ENCODE assay signal across 22 cellular contexts in the genomic region with DNA sequence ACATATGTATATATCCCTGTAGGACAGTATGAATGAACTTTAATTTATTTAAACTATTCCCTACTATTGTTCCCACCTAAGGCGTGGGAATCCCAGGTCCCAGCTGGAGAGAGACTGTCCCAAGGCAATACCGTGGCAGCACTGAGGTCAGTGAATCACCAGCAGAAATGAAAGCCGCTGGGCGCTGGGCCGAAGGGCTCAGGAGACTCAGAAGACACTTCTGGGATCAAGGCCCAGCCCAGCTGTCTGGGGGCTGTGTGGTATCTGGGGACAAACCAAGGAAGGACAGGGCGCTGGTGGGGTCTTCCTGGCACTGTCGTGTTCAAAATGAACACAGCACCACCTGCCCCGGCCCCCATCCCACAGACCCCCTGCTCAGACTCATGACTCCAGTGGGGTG. TPM values are rescaled to one million over a fixed set of nuclear protein-coding genes. Genes with fewer than 3 reads are reported as not detected.
DNase-seq lines count a peak whose midpoint lies in the region; ATAC-seq, FAIRE-seq and TF ChIP-seq lines count a peak whose summit lies in the region.
"Had no signal": no experiment of that assay in that cellular context is flagged by ENCODE, and none has a peak within 500 bp of the region (broad histone marks: within the 10 kb centered on the region; RNA-seq: fewer than 3 reads in every experiment).

No MANE protein-coding gene starts in this region.

- no peaks in the 10 kb centered on the region for H3K23me2 ChIP-seq in H1 (ENCODE audit: low read depth, low read length)

- H3K18ac ChIP-seq in H1 (ENCODE audit: extremely low read depth, low read length) = no peak overlapping the region

- no peak for FAIRE-seq in H1 (lab: Jason Lieb, UNC)
- FAIRE-seq: endometrium, islet of Langerhans, urothelium cell line had no signal

- DNase-seq in EL (peak; percentile 84), M059J (ENCODE audit: low read depth) (peak; percentile 95), H1 (ENCODE audit: low read depth in 1 of 2, low spot score in 2 of 2) (no peak), psoas muscle (peak in 1 of 2 donors; percentile 27), cerebellar nuclear complex (lab: John Stamatoyannopoulos, UW) (no peak), NCI-H345 treated with DMSO at 0.1 percent for 48 hours (lab: John Stamatoyannopoulos, UW; ENCODE audit: unreplicated experiment) (no peak), NCI-H2029 treated with DMSO at 0.1 percent for 48 hours (lab: John Stamatoyannopoulos, UW) (no peak)
- DNase-seq: activated naive CD4-positive, alpha-beta T cell treated with anti-CD3 and anti-CD28 coated beads, Interleukin-2, amount 50 U/mL, for 16 hours; CD4-positive, CD25-positive, alpha-beta regulatory T cell; central memory CD4-positive, alpha-beta T cell; KG1; midbrain; NCI-H1436 treated with DMSO at 0.1 percent for 48 hours; NCI-H510A; nucleus accumbens; PC-9; spleen; stimulated activated naive CD4-positive, alpha-beta T cell; T-helper 1 cell had no signal

- H2BK12ac ChIP-seq in H1 (ENCODE audit: low read depth, low read length) = no peak overlapping the region

- peak; percentile 25 to 67 (median 44) for ATAC-seq in psoas muscle

- H3K9ac ChIP-seq in H1 (replicated peaks in 1 of 4; ENCODE audit: extremely low read depth in 1 of 4, low read depth in 3 of 4, low read length in 3 of 4) = no peak overlapping the region

- H3K27me3 ChIP-seq in H1 (replicated peaks in 1 of 4; ENCODE audit: control insufficient read depth in 3 of 4, extremely low read depth in 1 of 4, insufficient read depth in 3 of 4, low read length in 3 of 4) (no peaks in the 10 kb centered on the region), psoas muscle (ENCODE audit: insufficient read depth in 3 of 3, low read length in 2 of 3) (no peaks in the 10 kb centered on the region)
- H3K27me3 ChIP-seq: spleen had no signal

- no peak overlapping the region for H3K4ac ChIP-seq in H1 (replicated peaks; ENCODE audit: insufficient read length, low read depth, low read length)

- H2BK15ac ChIP-seq in H1 (ENCODE audit: low read length) = 0 out of 2 replicates have a peak overlapping the region, but pooled peaks have one; percentile 72

- no peaks in the 10 kb centered on the region for H3K79me1 ChIP-seq in H1 (ENCODE audit: low read depth, low read length)

- no peaks in the 10 kb centered on the region for H3K36me3 ChIP-seq in H1 (ENCODE audit: control insufficient read depth in 2 of 4, insufficient read depth in 4 of 4, low read length in 3 of 4)
- H3K36me3 ChIP-seq in psoas muscle (ENCODE audit: insufficient read depth in 1 of 2, low read depth in 1 of 2) = no peaks in the 10 kb centered on the region
- H3K36me3 ChIP-seq: spleen had no signal

- no peaks in the 10 kb centered on the region for H3K9me3 ChIP-seq in H1 (ENCODE audit: insufficient read depth in 2 of 2, low read depth in 1 of 2, low read length in 1 of 2)
- no peaks in the 10 kb centered on the region for H3K9me3 ChIP-seq in psoas muscle
- H3K9me3 ChIP-seq: spleen had no signal

- intact Hi-C loops in psoas muscle (cut with DNase I) = loop anchor here in 1 of 2 donors (5.0 kb wide), 1 partner anchor 46 kb away; no protein-coding TSS in a partner anchor

- no peak for TF ChIP-seq EP300 in H1 (IDR thresholded peaks at IDR 0.05; ENCODE audit: borderline replicate concordance in 1 of 2, low read depth in 2 of 2, low read length in 2 of 2)

- POLR2A ChIA-PET in H1 (lab: Charles Lee; ENCODE audit: partially characterized antibody) = interaction anchor here (1.3 kb wide), 1 partner anchor 10 kb away, joined by 4 read pairs; no protein-coding TSS in a partner anchor

- no peak overlapping the region for H3K56ac ChIP-seq in H1 (replicated peaks; ENCODE audit: insufficient read length, low read depth, low read length)

- peaks cover 0 to 2% of the 10 kb centered on the region in 2 experiments for H4K20me1 ChIP-seq in H1 (replicated peaks in 1 of 2; ENCODE audit: control insufficient read depth in 1 of 2, insufficient read depth in 2 of 2, low read length in 2 of 2)

- H4K8ac ChIP-seq in H1 (ENCODE audit: extremely low read depth, insufficient read depth, low read length) = no peak overlapping the region

- no peak overlapping the region for H2AK5ac ChIP-seq in H1 (ENCODE audit: low read depth, low read length)

- no peaks in the 10 kb centered on the region for H3K79me2 ChIP-seq in H1 (ENCODE audit: control insufficient read depth in 1 of 2, insufficient read depth in 2 of 2, low read length in 2 of 2)

- no peak overlapping the region for H4K91ac ChIP-seq in H1 (replicated peaks; ENCODE audit: insufficient read length, low read length)

- TF ChIP-seq POLR2A in H1 (IDR thresholded peaks at IDR 0.05; ENCODE audit: control extremely low read depth in 1 of 2, low read depth in 2 of 2, low read length in 2 of 2) = no peak

- H2AFZ ChIP-seq in H1 (ENCODE audit: low read length) = no peak overlapping the region
- H2AFZ ChIP-seq: PC-9 had no signal

- WGBS in H1 (ENCODE audit: extremely low coverage in 1 of 2, insufficient coverage in 1 of 2, insufficient read length in 1 of 2, insufficient replicate concordance in 2 of 2, low coverage in 1 of 2, low lambda C conversion rate in 2 of 2, missing lambda C conversion rate in 1 of 2), 2 experiments = 84% methylated on average over 7 of the region's 8 CpGs; no CpG with 5 or more reads in 1 of the 2 experiments
- WGBS in psoas muscle, 3 donors = 50 to 61% (median 59%) methylated on average over 8 of the region's 8 CpGs

- no peak overlapping the region for H3K4me3 ChIP-seq in H1 (ENCODE audit: extremely low read depth in 1 of 4, insufficient read depth in 2 of 4, low read depth in 3 of 4, low read length in 4 of 4)
- H3K4me3 ChIP-seq in psoas muscle = no peak overlapping the region
- H3K4me3 ChIP-seq: PC-9, spleen had no signal

- no peak overlapping the region for H2BK20ac ChIP-seq in H1 (ENCODE audit: low read length)

- TF ChIP-seq CTCF in H1 (IDR thresholded peaks at IDR 0.05; ENCODE audit: control extremely low read depth in 1 of 3, insufficient read depth in 1 of 3, low read depth in 1 of 3, low read length in 3 of 3) (no peak), psoas muscle (IDR thresholded peaks at IDR 0.05) (no peak)

- H3K4me2 ChIP-seq in H1 (ENCODE audit: insufficient read depth in 1 of 2, low read depth in 2 of 2, low read length in 2 of 2) = no peak overlapping the region
- H3K4me2 ChIP-seq: PC-9 had no signal

- CTCF ChIA-PET in H1 (lab: Charles Lee; ENCODE audit: partially characterized antibody) = interaction anchor here (1.2 to 1.6 kb wide), 6 partner anchors 9 to 78 kb away, joined by 3 to 9 read pairs (median 4); no protein-coding TSS in a partner anchor

- H3K4me1 ChIP-seq in H1 (replicated peaks in 1 of 4; ENCODE audit: control insufficient read depth in 3 of 4, insufficient read depth in 4 of 4, low read length in 3 of 4) (peaks cover 0 to 10% (median 8%) of the 10 kb centered on the region in 4 experiments; a peak in 4 of 7 replicates), psoas muscle (peaks cover 6% of the 10 kb centered on the region)

- no peak for TF ChIP-seq RAD21 in H1 (IDR thresholded peaks at IDR 0.05 in 1 of 2, conservative IDR thresholded peaks at IDR 0.05 in 1 of 2; ENCODE audit: low read depth in 2 of 2, low read length in 2 of 2)

- H4K5ac ChIP-seq in H1 (ENCODE audit: insufficient read length, low read depth, low read length) = no peak overlapping the region

- no peak overlapping the region for H3K27ac ChIP-seq in H1 (ENCODE audit: low read depth, low read length)
- H3K27ac ChIP-seq in psoas muscle = no peak overlapping the region
- H3K27ac ChIP-seq: PC-9, spleen had no signal

- no peak overlapping the region for H2BK5ac ChIP-seq in H1 (ENCODE audit: low read depth, low read length)

- H3K14ac ChIP-seq in H1 (ENCODE audit: insufficient read length) = no peak overlapping the region

- no peak overlapping the region for H2BK120ac ChIP-seq in H1 (replicated peaks; ENCODE audit: low read depth, low read length)

- no peak overlapping the region for H3K23ac ChIP-seq in H1 (ENCODE audit: insufficient read length)

TF ChIP-seq in H1, 55 proteins besides CTCF, POLR2A, EP300 and RAD21 (continues in another document):
- TF ChIP-seq NRF1 (IDR thresholded peaks at IDR 0.05; ENCODE audit: low read depth, low read length) = no peak
- TF ChIP-seq PHF8 (conservative IDR thresholded peaks at IDR 0.05; ENCODE audit: low read depth, low read length) = no peak
- no peak for TF ChIP-seq BCL11A (IDR thresholded peaks at IDR 0.05; ENCODE audit: low read depth in 2 of 2, low read length in 2 of 2)
- no peak for TF ChIP-seq CTBP2 (IDR thresholded peaks at IDR 0.05; ENCODE audit: borderline replicate concordance, insufficient read depth, insufficient read length, low read length)
- TF ChIP-seq NANOG (IDR thresholded peaks at IDR 0.05; ENCODE audit: insufficient read depth, low read depth, low read length, poor library complexity, severe bottlenecking) = no peak
- TF ChIP-seq CEBPB (IDR thresholded peaks at IDR 0.05; ENCODE audit: low read depth, low read length) = no peak
- TF ChIP-seq, protein P1, sequence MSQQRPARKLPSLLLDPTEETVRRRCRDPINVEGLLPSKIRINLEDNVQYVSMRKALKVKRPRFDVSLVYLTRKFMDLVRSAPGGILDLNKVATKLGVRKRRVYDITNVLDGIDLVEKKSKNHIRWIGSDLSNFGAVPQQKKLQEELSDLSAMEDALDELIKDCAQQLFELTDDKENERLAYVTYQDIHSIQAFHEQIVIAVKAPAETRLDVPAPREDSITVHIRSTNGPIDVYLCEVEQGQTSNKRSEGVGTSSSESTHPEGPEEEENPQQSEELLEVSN (IDR thresholded peaks at IDR 0.05) = no peak
- no peak for TF ChIP-seq MAFK (IDR thresholded peaks at IDR 0.05; ENCODE audit: low read depth, low read length)
- TF ChIP-seq, protein P2, sequence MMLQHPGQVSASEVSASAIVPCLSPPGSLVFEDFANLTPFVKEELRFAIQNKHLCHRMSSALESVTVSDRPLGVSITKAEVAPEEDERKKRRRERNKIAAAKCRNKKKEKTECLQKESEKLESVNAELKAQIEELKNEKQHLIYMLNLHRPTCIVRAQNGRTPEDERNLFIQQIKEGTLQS (IDR thresholded peaks at IDR 0.05; ENCODE audit: insufficient read depth, low read depth, low read length) = no peak
- TF ChIP-seq POU5F1 (IDR thresholded peaks at IDR 0.05; ENCODE audit: low read depth, low read length) = no peak

RNA-seq across cellular contexts. Expression of a gene that starts 49.6 kb away (rescaled TPM):
- total RNA-seq in M059J (2014; rRNA removed; shearing (Covaris generic)) = not detected in 2 replicates
- 0.44 TPM in 1 of 2 replicates, not detected in the other for total RNA-seq in H1 (2021; fragmentation: NEBNext Ultra II Directional; extraction: Animal tissue kit (Norgen Biotek cat#: 25700))
- polyA plus RNA-seq in H1 (2011; rRNA removed) (0.18 and 0.20 TPM in 2 replicates), psoas muscle (1 to 10 TPM in 1 of 3 donors, under 1 TPM in 1, not detected in 1; 0.23 to 4.4 TPM)
- polyA plus RNA-seq in H1 (2011; cell fraction: cytosol; rRNA removed) = 0.28 TPM
- polyA plus RNA-seq in H1 (2011; cell fraction: nucleus; rRNA removed) = not detected
- polyA plus RNA-seq in H1 (2012, experiment 1 of 2) = 0.67 TPM in 1 of 4 replicates, not detected in the others
- polyA plus RNA-seq in H1 (2012, experiment 2 of 2) = not detected
- polyA plus RNA-seq in H1 (2013, experiment 1 of 2) = 0.10 TPM
- polyA plus RNA-seq in H1 (2013, experiment 2 of 2) = 0.22 TPM
- polyA minus RNA-seq in H1 (2011; rRNA and poly(A)+ RNA removed) = not detected in 2 replicates
- polyA minus RNA-seq in H1 (2011; cell fraction: cytosol; rRNA and poly(A)+ RNA removed) = not detected
- polyA minus RNA-seq in H1 (2011; cell fraction: nucleus; rRNA and poly(A)+ RNA removed) = not detected
- total RNA-seq in psoas muscle = not detected
- total RNA-seq: CD4-positive, CD25-positive, alpha-beta regulatory T cell; PC-9; spleen had no signal
- polyA plus RNA-seq: CD4-positive, CD25-positive, alpha-beta regulatory T cell; spleen had no signal

Comparison
In these comparisons a context has a peak if more than half of its experiments do, and no peak if none do; other contexts are left out.
1. DNase-seq: peak in EL (single experiment) and M059J (single experiment); none in H1 (0 of 2), cerebellar nuclear complex (0 of 2), NCI-H345 treated with DMSO at 0.1 percent for 48 hours (single experiment) and NCI-H2029 treated with DMSO at 0.1 percent for 48 hours (single experiment).